ENCODE assay signal across 26 cellular contexts in the genomic region with DNA sequence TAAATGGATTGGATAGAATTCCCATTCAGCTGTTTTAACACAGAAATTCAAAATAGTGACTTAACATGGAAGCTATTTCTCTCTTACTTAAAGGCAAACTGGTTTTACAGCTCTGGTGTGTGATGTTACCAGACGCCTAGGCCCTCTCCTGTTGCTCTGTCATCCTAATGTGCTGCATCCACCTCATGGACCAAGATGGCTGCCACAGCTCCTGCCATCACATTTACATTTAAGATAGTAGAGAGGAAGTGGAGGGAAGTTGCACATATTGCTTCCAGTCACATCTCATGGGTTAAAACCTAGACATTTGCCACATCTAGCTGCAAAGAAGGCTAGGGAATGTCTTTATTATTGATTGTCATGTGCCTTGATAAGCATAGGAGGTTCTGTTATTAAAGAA.
"Had no signal": no experiment of that assay in that cellular context is flagged by ENCODE, and none has a peak within 500 bp of the region (broad histone marks: within the 10 kb centered on the region; RNA-seq: fewer than 3 reads in every experiment).

No MANE protein-coding gene starts in this region.

- ATAC-seq: effector memory CD8-positive, alpha-beta T cell; esophagus mucosa; foreskin keratinocyte; gastroesophageal sphincter; heart left ventricle; left colon; left lobe of liver; lower lobe of right lung; mucosa of descending colon had no signal

- H3K27ac Mint-ChIP-seq: dendritic cell treated with granulocyte-macrophage colony-stimulating factor and Interleukin-4, amounts not matched to agents 40 ng/mL and 50 ng/mL, for 4 days; effector memory CD8-positive, alpha-beta T cell; endodermal cell; immature natural killer cell; mesothelial cell of epicardium; naive B cell had no signal

- H3K27ac ChIP-seq: colonic mucosa, epithelial cell of prostate, foreskin keratinocyte, gastroesophageal sphincter, heart left ventricle, hepatocyte, left ventricle myocardium inferior, lower lobe of right lung had no signal

- H3K4me3 Mint-ChIP-seq: dendritic cell treated with granulocyte-macrophage colony-stimulating factor and Interleukin-4, amounts not matched to agents 40 ng/mL and 50 ng/mL, for 4 days; effector memory CD8-positive, alpha-beta T cell; endodermal cell; immature natural killer cell; mesothelial cell of epicardium; naive B cell had no signal

- DNase-seq: colonic mucosa; cortex of kidney; effector CD8-positive, alpha-beta T cell; effector memory CD8-positive, alpha-beta T cell; endodermal cell; erythroblast; foreskin keratinocyte; heart left ventricle; hypothalamus; immature natural killer cell; islet precursor cell; kidney; kidney glomerular epithelial cell; left colon; left ventricle myocardium inferior; lower lobe of right lung; mesenchymal stem cell; mucosa of descending colon; naive B cell had no signal

- H3K27me3 ChIP-seq: colonic mucosa, foreskin keratinocyte, gastroesophageal sphincter, heart left ventricle, hepatocyte had no signal

- H3K36me3 ChIP-seq: colonic mucosa, gastroesophageal sphincter, heart left ventricle, left ventricle myocardium inferior, lower lobe of right lung had no signal

- H3K36me3 Mint-ChIP-seq: immature natural killer cell, mesothelial cell of epicardium, naive B cell had no signal

- H3K9me3 Mint-ChIP-seq: dendritic cell treated with granulocyte-macrophage colony-stimulating factor and Interleukin-4, amounts not matched to agents 40 ng/mL and 50 ng/mL, for 4 days; endodermal cell had no signal

- H3K27me3 Mint-ChIP-seq: dendritic cell treated with granulocyte-macrophage colony-stimulating factor and Interleukin-4, amounts not matched to agents 40 ng/mL and 50 ng/mL, for 4 days; effector memory CD8-positive, alpha-beta T cell; naive B cell had no signal

- H3K4me3 ChIP-seq: colonic mucosa, gastroesophageal sphincter, heart left ventricle, hepatocyte, left ventricle myocardium inferior, lower lobe of right lung, mucosa of descending colon had no signal

- H3K4me1 ChIP-seq: colonic mucosa, foreskin keratinocyte, gastroesophageal sphincter, heart left ventricle, left ventricle myocardium inferior, lower lobe of right lung had no signal

- H3K9me3 ChIP-seq: colonic mucosa, gastroesophageal sphincter, lower lobe of right lung, mucosa of descending colon had no signal

- H3K4me1 Mint-ChIP-seq: immature natural killer cell, naive B cell had no signal
